1 cellular context compared by ENCODE assay signal in genomic region chr19:50957587-50957986, GRCh38.
TF ChIP-seq lines count a peak whose summit lies in the region.

No MANE protein-coding gene starts in this region.

TF ChIP-seq in HEK293, 187 proteins besides CTCF, POLR2A, EP300 and RAD21 (continued from another document):
- peak; percentile 59 for TF ChIP-seq EGR2 (tag by site-specific recombination; IDR thresholded peaks at IDR 0.05; ENCODE audit: low read depth)
- TF ChIP-seq ZFHX2 (tag by site-specific recombination; conservative IDR thresholded peaks at IDR 0.05), result peak; percentile 56
